In genomic region chr15:80989518-80990478, GRCh38 we compare ENCODE assay signal across 1 cellular context.
TF ChIP-seq lines count a peak whose summit lies in the region.

Gene MESD, minus strand, starts transcription at chr15:80989819. Its CDS starts 28 bp downstream, at chr15:80989791.

TF ChIP-seq in GM12878, 131 proteins besides CTCF, POLR2A, EP300 and RAD21 (continued from another document and continues in another):
- TF ChIP-seq BCL11A (IDR thresholded peaks at IDR 0.05; ENCODE audit: low read depth, low read length) (no peak), E2F4 (IDR thresholded peaks at IDR 0.05; ENCODE audit: low read depth, low read length) (peak; percentile 57; the same call in 1 of the 2 replicates), HDGF (IDR thresholded peaks at IDR 0.05) (0 out of 2 replicates have a peak, but pooled peaks have one; percentile 66), BHLHE40 (IDR thresholded peaks at IDR 0.05; ENCODE audit: borderline replicate concordance in 1 of 2, low read depth in 2 of 2, low read length in 1 of 2) (peak in 1 of 2 experiments; percentile 45; a peak in 1 of 4 replicates), SPI1 (IDR thresholded peaks at IDR 0.05; ENCODE audit: borderline replicate concordance, insufficient read depth, low read depth, low read length) (no peak), ZBTB11 (CRISPR knock-in tag; IDR thresholded peaks at IDR 0.05) (no peak), MXI1 (IDR thresholded peaks at IDR 0.05; ENCODE audit: low read depth, low read length) (peak; percentile 54; the same call in 1 of the 2 replicates), SIX5 (IDR thresholded peaks at IDR 0.05; ENCODE audit: low read depth, low read length, severe bottlenecking) (no peak), RELA (IDR thresholded peaks at IDR 0.05; ENCODE audit: borderline replicate concordance, partially characterized antibody) (peak; percentile 39), NR2C1 (IDR thresholded peaks at IDR 0.05) (0 out of 2 replicates have a peak, but pooled peaks have one; percentile 24), CEBPB (IDR thresholded peaks at IDR 0.05; ENCODE audit: borderline replicate concordance in 1 of 2, low read depth in 2 of 2, low read length in 2 of 2) (no peak), BACH1 (IDR thresholded peaks at IDR 0.05; ENCODE audit: borderline replicate concordance) (peak; percentile 67), E4F1 (IDR thresholded peaks at IDR 0.05; ENCODE audit: borderline replicate concordance, partially characterized antibody) (no peak), NBN (IDR thresholded peaks at IDR 0.05) (peak; percentile 74; the same call in 1 of the 2 replicates), HCFC1 (IDR thresholded peaks at IDR 0.05; ENCODE audit: low read length) (peak; percentile 37; the same call in 1 of the 2 replicates), NRF1 (conservative IDR thresholded peaks at IDR 0.05; ENCODE audit: low read depth, low read length) (peak; percentile 77), PAX5 (IDR thresholded peaks at IDR 0.05; ENCODE audit: borderline replicate concordance, low read depth, low read length) (peak; percentile 25; the same call in 1 of the 2 replicates), YY1 (IDR thresholded peaks at IDR 0.05; ENCODE audit: low read depth, low read length) (peak; percentile 98), JUND (IDR thresholded peaks at IDR 0.05; ENCODE audit: low read depth, low read length) (no peak), ASH2L (IDR thresholded peaks at IDR 0.05; ENCODE audit: borderline replicate concordance, low read depth) (0 out of 2 replicates have a peak, but pooled peaks have one; percentile 44), SMAD5 (IDR thresholded peaks at IDR 0.05; ENCODE audit: low read depth) (peak; percentile 77; the same call in 1 of the 2 replicates), KLF5 (IDR thresholded peaks at IDR 0.05; ENCODE audit: partially characterized antibody) (no peak), RBBP5 (conservative IDR thresholded peaks at IDR 0.05) (no peak), DPF2 (IDR thresholded peaks at IDR 0.05) (no peak), HDAC6 (IDR thresholded peaks at IDR 0.05; ENCODE audit: unreplicated experiment) (peak; percentile 87), PBX3 (IDR thresholded peaks at IDR 0.05; ENCODE audit: insufficient replicate concordance, low read depth, low read length) (no peak), SUZ12 (IDR thresholded peaks at IDR 0.05; ENCODE audit: unreplicated experiment) (no peak), RUNX3 (IDR thresholded peaks at IDR 0.05; ENCODE audit: low read length) (no peak), RFX5 (IDR thresholded peaks at IDR 0.05; ENCODE audit: low read depth, low read length) (no peak), JUNB (IDR thresholded peaks at IDR 0.05) (no peak; the same call in 1 of the 2 replicates), CREM (IDR thresholded peaks at IDR 0.05; ENCODE audit: low read depth) (peak; percentile 54; the same call in 1 of the 2 replicates), TCF12 (IDR thresholded peaks at IDR 0.05; ENCODE audit: low read depth, low read length) (0 out of 2 replicates have a peak, but pooled peaks have one; percentile 40), NFXL1 (IDR thresholded peaks at IDR 0.05; ENCODE audit: borderline replicate concordance) (no peak), CREB1 (IDR thresholded peaks at IDR 0.05; ENCODE audit: low read depth) (peak; percentile 56; the same call in 1 of the 2 replicates), TAF1 (IDR thresholded peaks at IDR 0.05; ENCODE audit: borderline replicate concordance, low read depth, low read length) (peak; percentile 84), ZNF622 (IDR thresholded peaks at IDR 0.05) (no peak)
- TF ChIP-seq, protein P1, sequence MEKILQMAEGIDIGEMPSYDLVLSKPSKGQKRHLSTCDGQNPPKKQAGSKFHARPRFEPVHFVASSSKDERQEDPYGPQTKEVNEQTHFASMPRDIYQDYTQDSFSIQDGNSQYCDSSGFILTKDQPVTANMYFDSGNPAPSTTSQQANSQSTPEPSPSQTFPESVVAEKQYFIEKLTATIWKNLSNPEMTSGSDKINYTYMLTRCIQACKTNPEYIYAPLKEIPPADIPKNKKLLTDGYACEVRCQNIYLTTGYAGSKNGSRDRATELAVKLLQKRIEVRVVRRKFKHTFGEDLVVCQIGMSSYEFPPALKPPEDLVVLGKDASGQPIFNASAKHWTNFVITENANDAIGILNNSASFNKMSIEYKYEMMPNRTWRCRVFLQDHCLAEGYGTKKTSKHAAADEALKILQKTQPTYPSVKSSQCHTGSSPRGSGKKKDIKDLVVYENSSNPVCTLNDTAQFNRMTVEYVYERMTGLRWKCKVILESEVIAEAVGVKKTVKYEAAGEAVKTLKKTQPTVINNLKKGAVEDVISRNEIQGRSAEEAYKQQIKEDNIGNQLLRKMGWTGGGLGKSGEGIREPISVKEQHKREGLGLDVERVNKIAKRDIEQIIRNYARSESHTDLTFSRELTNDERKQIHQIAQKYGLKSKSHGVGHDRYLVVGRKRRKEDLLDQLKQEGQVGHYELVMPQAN (conservative IDR thresholded peaks at IDR 0.05): peak; percentile 68
- TF ChIP-seq, protein P2, sequence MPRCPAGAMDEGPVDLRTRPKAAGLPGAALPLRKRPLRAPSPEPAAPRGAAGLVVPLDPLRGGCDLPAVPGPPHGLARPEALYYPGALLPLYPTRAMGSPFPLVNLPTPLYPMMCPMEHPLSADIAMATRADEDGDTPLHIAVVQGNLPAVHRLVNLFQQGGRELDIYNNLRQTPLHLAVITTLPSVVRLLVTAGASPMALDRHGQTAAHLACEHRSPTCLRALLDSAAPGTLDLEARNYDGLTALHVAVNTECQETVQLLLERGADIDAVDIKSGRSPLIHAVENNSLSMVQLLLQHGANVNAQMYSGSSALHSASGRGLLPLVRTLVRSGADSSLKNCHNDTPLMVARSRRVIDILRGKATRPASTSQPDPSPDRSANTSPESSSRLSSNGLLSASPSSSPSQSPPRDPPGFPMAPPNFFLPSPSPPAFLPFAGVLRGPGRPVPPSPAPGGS (IDR thresholded peaks at IDR 0.05; ENCODE audit: borderline replicate concordance, insufficient read depth, low read depth, low read length, poor library complexity, severe bottlenecking): no peak
- TF ChIP-seq, protein P3, sequence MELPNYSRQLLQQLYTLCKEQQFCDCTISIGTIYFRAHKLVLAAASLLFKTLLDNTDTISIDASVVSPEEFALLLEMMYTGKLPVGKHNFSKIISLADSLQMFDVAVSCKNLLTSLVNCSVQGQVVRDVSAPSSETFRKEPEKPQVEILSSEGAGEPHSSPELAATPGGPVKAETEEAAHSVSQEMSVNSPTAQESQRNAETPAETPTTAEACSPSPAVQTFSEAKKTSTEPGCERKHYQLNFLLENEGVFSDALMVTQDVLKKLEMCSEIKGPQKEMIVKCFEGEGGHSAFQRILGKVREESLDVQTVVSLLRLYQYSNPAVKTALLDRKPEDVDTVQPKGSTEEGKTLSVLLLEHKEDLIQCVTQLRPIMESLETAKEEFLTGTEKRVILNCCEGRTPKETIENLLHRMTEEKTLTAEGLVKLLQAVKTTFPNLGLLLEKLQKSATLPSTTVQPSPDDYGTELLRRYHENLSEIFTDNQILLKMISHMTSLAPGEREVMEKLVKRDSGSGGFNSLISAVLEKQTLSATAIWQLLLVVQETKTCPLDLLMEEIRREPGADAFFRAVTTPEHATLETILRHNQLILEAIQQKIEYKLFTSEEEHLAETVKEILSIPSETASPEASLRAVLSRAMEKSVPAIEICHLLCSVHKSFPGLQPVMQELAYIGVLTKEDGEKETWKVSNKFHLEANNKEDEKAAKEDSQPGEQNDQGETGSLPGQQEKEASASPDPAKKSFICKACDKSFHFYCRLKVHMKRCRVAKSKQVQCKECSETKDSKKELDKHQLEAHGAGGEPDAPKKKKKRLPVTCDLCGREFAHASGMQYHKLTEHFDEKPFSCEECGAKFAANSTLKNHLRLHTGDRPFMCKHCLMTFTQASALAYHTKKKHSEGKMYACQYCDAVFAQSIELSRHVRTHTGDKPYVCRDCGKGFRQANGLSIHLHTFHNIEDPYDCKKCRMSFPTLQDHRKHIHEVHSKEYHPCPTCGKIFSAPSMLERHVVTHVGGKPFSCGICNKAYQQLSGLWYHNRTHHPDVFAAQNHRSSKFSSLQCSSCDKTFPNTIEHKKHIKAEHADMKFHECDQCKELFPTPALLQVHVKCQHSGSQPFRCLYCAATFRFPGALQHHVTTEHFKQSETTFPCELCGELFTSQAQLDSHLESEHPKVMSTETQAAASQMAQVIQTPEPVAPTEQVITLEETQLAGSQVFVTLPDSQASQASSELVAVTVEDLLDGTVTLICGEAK (IDR thresholded peaks at IDR 0.05; ENCODE audit: borderline replicate concordance): peak; percentile 24; the same call in 1 of the 2 replicates
- TF ChIP-seq, protein P4, sequence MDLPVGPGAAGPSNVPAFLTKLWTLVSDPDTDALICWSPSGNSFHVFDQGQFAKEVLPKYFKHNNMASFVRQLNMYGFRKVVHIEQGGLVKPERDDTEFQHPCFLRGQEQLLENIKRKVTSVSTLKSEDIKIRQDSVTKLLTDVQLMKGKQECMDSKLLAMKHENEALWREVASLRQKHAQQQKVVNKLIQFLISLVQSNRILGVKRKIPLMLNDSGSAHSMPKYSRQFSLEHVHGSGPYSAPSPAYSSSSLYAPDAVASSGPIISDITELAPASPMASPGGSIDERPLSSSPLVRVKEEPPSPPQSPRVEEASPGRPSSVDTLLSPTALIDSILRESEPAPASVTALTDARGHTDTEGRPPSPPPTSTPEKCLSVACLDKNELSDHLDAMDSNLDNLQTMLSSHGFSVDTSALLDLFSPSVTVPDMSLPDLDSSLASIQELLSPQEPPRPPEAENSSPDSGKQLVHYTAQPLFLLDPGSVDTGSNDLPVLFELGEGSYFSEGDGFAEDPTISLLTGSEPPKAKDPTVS (IDR thresholded peaks at IDR 0.05; ENCODE audit: low read depth, low read length): no peak
- TF ChIP-seq, protein P5, sequence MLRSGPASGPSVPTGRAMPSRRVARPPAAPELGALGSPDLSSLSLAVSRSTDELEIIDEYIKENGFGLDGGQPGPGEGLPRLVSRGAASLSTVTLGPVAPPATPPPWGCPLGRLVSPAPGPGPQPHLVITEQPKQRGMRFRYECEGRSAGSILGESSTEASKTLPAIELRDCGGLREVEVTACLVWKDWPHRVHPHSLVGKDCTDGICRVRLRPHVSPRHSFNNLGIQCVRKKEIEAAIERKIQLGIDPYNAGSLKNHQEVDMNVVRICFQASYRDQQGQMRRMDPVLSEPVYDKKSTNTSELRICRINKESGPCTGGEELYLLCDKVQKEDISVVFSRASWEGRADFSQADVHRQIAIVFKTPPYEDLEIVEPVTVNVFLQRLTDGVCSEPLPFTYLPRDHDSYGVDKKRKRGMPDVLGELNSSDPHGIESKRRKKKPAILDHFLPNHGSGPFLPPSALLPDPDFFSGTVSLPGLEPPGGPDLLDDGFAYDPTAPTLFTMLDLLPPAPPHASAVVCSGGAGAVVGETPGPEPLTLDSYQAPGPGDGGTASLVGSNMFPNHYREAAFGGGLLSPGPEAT (IDR thresholded peaks at IDR 0.05; ENCODE audit: low read depth): 0 out of 2 replicates have a peak, but pooled peaks have one; percentile 81
